ENCODE assay signal across 22 cellular contexts in genomic region chr12:52601671-52602070, GRCh38. TPM values are rescaled to one million over a fixed set of nuclear protein-coding genes. Genes with fewer than 3 reads are reported as not detected.
A peak's percentile ranks its signal among the peaks of the same experiment; 100 is the strongest.
DNase-seq lines count a peak whose midpoint lies in the region; ATAC-seq and TF ChIP-seq lines count a peak whose summit lies in the region.
"Had no signal": no experiment of that assay in that cellular context is flagged by ENCODE, and none has a peak within 500 bp of the region (broad histone marks: within the 10 kb centered on the region; RNA-seq: fewer than 3 reads in every experiment).

No MANE protein-coding gene starts in this region.

- no peak for TF ChIP-seq EP300 in esophagus muscularis mucosa (IDR thresholded peaks at IDR 0.05)

- no peak overlapping the region for H3K56ac ChIP-seq in H9 (ENCODE audit: insufficient read length, low read depth, low read length)

- H2AK5ac ChIP-seq in H9 (ENCODE audit: insufficient read length, low read length) (no peak overlapping the region), neuronal stem cell (ENCODE audit: low read depth, low read length) (no peak overlapping the region)

- no peak overlapping the region for H3K18ac ChIP-seq in H9 (ENCODE audit: insufficient read length, low read depth, low read length)
- H3K18ac ChIP-seq in neuronal stem cell (ENCODE audit: low read length): peak overlapping the region; percentile 20

- H3K36me3 Mint-ChIP-seq in H9 (ENCODE audit: insufficient read depth in 1 of 3, low read depth in 3 of 3): no peaks in the 10 kb centered on the region

- intact Hi-C loops in esophagus muscularis mucosa (cut with DNase I): no loop called here
- intact Hi-C loops in lower leg skin (cut with DNase I; ENCODE audit: low total_unique reads): no loop called here

- H3K23ac ChIP-seq in H9 (ENCODE audit: insufficient read length, low read depth, low read length) (no peak overlapping the region), neuronal stem cell (ENCODE audit: low read depth, low read length, poor library complexity) (no peak overlapping the region)

- H3K79me2 ChIP-seq in H9 (ENCODE audit: insufficient read depth, low read length): no peaks in the 10 kb centered on the region

- no peak overlapping the region for H3T11ph ChIP-seq in H9 (ENCODE audit: low read length)

- no peaks in the 10 kb centered on the region for H3K36me3 ChIP-seq in esophagus muscularis mucosa
- no peaks in the 10 kb centered on the region for H3K36me3 ChIP-seq in neuronal stem cell (replicated peaks in 1 of 2; ENCODE audit: control insufficient read depth in 2 of 2, insufficient read depth in 2 of 2, low read length in 2 of 2)
- H3K36me3 ChIP-seq: Peyer's patch had no signal

- H3K9me3 ChIP-seq in H9 (ENCODE audit: control insufficient read depth, low read depth, low read length): no peaks in the 10 kb centered on the region
- H3K9me3 ChIP-seq in esophagus muscularis mucosa: no peaks in the 10 kb centered on the region
- H3K9me3 ChIP-seq in neuronal stem cell (replicated peaks in 1 of 2; ENCODE audit: control insufficient read depth in 2 of 2, insufficient read depth in 1 of 2, low read depth in 1 of 2, low read length in 2 of 2): no peaks in the 10 kb centered on the region
- H3K9me3 ChIP-seq: Peyer's patch had no signal

- no peaks in the 10 kb centered on the region for H3K79me1 ChIP-seq in H9 (ENCODE audit: insufficient read depth, low read depth, low read length, poor library complexity, severe bottlenecking)
- no peaks in the 10 kb centered on the region for H3K79me1 ChIP-seq in neuronal stem cell (ENCODE audit: low read depth, low read length)

- no peak overlapping the region for H3K27ac Mint-ChIP-seq in H9
- H3K27ac Mint-ChIP-seq: HFFc6 had no signal

- H3K4me1 Mint-ChIP-seq in H9: no peaks in the 10 kb centered on the region

- no peaks in the 10 kb centered on the region for H3K27me3 ChIP-seq in H9 (ENCODE audit: insufficient read depth, low read length)
- H3K27me3 ChIP-seq in esophagus muscularis mucosa: peaks cover 0 to 56% (median 9%) of the 10 kb centered on the region in 4 donors
- H3K27me3 ChIP-seq in neuronal stem cell (ENCODE audit: control insufficient read depth in 3 of 3, insufficient read depth in 3 of 3, low read depth in 1 of 3, low read length in 3 of 3): no peaks in the 10 kb centered on the region
- H3K27me3 ChIP-seq: Peyer's patch had no signal

- H3K23me2 ChIP-seq in H9 (ENCODE audit: insufficient read length, low read depth, low read length, poor library complexity, severe bottlenecking): no peaks in the 10 kb centered on the region

- no peak for TF ChIP-seq POLR2A in esophagus muscularis mucosa (IDR thresholded peaks at IDR 0.05; ENCODE audit: low read depth)
- no peak for TF ChIP-seq POLR2A in lower leg skin (IDR thresholded peaks at IDR 0.05)

- peaks cover 34% of the 10 kb centered on the region for H3K27me3 Mint-ChIP-seq in H9 (ENCODE audit: low read depth)

- H3K27ac ChIP-seq in H9 (ENCODE audit: insufficient read length, low read depth, low read length) (no peak overlapping the region), esophagus muscularis mucosa (replicated peaks in 1 of 4) (no peak overlapping the region), neuronal stem cell (replicated peaks; ENCODE audit: low read length) (no peak overlapping the region)
- H3K27ac ChIP-seq: HL-60, KMS-11, Peyer's patch had no signal

- H2BK5ac ChIP-seq in H9 (ENCODE audit: insufficient read length, low read length): no peak overlapping the region
- H2BK5ac ChIP-seq in neuronal stem cell (ENCODE audit: low read length): no peak overlapping the region

- H3K4me1 ChIP-seq in H9 (ENCODE audit: insufficient read depth, low read length) (no peaks in the 10 kb centered on the region), esophagus muscularis mucosa (no peaks in the 10 kb centered on the region), neuronal stem cell (ENCODE audit: control insufficient read depth in 2 of 2, insufficient read depth in 1 of 2, low read depth in 1 of 2, low read length in 2 of 2) (no peaks in the 10 kb centered on the region)
- H3K4me1 ChIP-seq: Peyer's patch had no signal

- H2AFZ ChIP-seq in H9 (ENCODE audit: low read length): no peak overlapping the region
- H2AFZ ChIP-seq in neuronal stem cell (ENCODE audit: low read length): no peak overlapping the region

- H3K4me3 ChIP-seq in esophagus muscularis mucosa (no peak overlapping the region), neuronal stem cell (ENCODE audit: low read length in 2 of 2) (no peak overlapping the region), lower leg skin (ENCODE audit: low read depth, poor library complexity, severe bottlenecking) (no peak overlapping the region)
- H3K4me3 ChIP-seq: Peyer's patch had no signal

- H4K20me1 ChIP-seq in H9 (ENCODE audit: control insufficient read depth, insufficient read depth, insufficient read length): no peaks in the 10 kb centered on the region

- H2BK20ac ChIP-seq in H9 (ENCODE audit: low read depth, low read length, poor library complexity, severe bottlenecking): no peak overlapping the region

- no peak overlapping the region for H4K5ac ChIP-seq in H9 (ENCODE audit: insufficient read length, low read depth, low read length)

- no peak overlapping the region for H2BK15ac ChIP-seq in H9 (ENCODE audit: low read depth, low read length)
- H2BK15ac ChIP-seq in neuronal stem cell (ENCODE audit: low read length): no peak overlapping the region

- ATAC-seq in HG03095 (IDR thresholded peaks at IDR 0.05; ENCODE audit: unreplicated experiment): no peak

- no peak overlapping the region for H3K4me2 ChIP-seq in H9 (ENCODE audit: insufficient read depth, insufficient read length, low read length)
- H3K4me2 ChIP-seq in neuronal stem cell (ENCODE audit: insufficient read depth, low read length, poor library complexity, severe bottlenecking): no peak overlapping the region
- H3K4me2 ChIP-seq: KMS-11 had no signal

- no peak for TF ChIP-seq CTCF in H9 (conservative IDR thresholded peaks at IDR 0.05)
- no peak for TF ChIP-seq CTCF in esophagus muscularis mucosa (IDR thresholded peaks at IDR 0.05)
- no peak for TF ChIP-seq CTCF in lower leg skin (IDR thresholded peaks at IDR 0.05)

- H3K14ac ChIP-seq in H9 (ENCODE audit: insufficient read depth, low read length) (no peak overlapping the region), neuronal stem cell (ENCODE audit: low read length) (no peak overlapping the region)

- H2BK120ac ChIP-seq in H9 (ENCODE audit: low read depth, low read length, poor library complexity, severe bottlenecking): no peak overlapping the region
- no peak overlapping the region for H2BK120ac ChIP-seq in neuronal stem cell (ENCODE audit: low read depth, low read length)

- H4K8ac ChIP-seq in H9 (replicated peaks; ENCODE audit: insufficient read length, low read depth, low read length): no peak overlapping the region
- no peak overlapping the region for H4K8ac ChIP-seq in neuronal stem cell (ENCODE audit: low read depth, low read length)

- H3K4ac ChIP-seq in H9 (ENCODE audit: low read depth, low read length) (no peak overlapping the region), neuronal stem cell (ENCODE audit: low read length) (no peak overlapping the region)

- H3K9me3 Mint-ChIP-seq in H9: no peaks in the 10 kb centered on the region
- H3K9me3 Mint-ChIP-seq: HFFc6 had no signal

- peak; percentile 5 for DNase-seq in D341Med (ENCODE audit: low spot score)
- DNase-seq in H9: peak; percentile 20
- peak; percentile 42 for DNase-seq in esophagus muscularis mucosa (ENCODE audit: extremely low spot score)
- DNase-seq in neuronal stem cell (ENCODE audit: low spot score): no peak
- no peak for DNase-seq in lower leg skin (ENCODE audit: low spot score in 2 of 2)
- DNase-seq in activated CD4-positive, alpha-beta T cell treated with anti-CD3 and anti-CD28 coated beads, Interleukin-2, amount 50 U/mL, for 48 hours: no peak
- DNase-seq: ACHN; C1 segment of cervical spinal cord; DMS79; HFFc6; MV-4-11; NCI-H187; NCI-H2107; NCI-H510A; NCI-H748 treated with DMSO at 0.1 percent for 48 hours; NK-92 treated with Interleukin-12 subunit alpha and Interleukin-12 subunit beta, amount 100 ng/mL, for 24 hours; Peyer's patch had no signal

- H2BK12ac ChIP-seq in H9 (ENCODE audit: insufficient read length, low read depth, low read length) (no peak overlapping the region), neuronal stem cell (ENCODE audit: low read length) (no peak overlapping the region)

- no peak overlapping the region for H3K4me3 Mint-ChIP-seq in H9
- H3K4me3 Mint-ChIP-seq: HFFc6 had no signal

- no peak overlapping the region for H4K91ac ChIP-seq in H9 (ENCODE audit: insufficient read length, low read depth, low read length)
- H4K91ac ChIP-seq in neuronal stem cell (ENCODE audit: low read depth, low read length, poor library complexity): no peak overlapping the region

- no CpG with 5 or more reads among the region's 4 CpGs for WGBS in H9 (ENCODE audit: extremely low coverage, insufficient read length, low lambda C conversion rate)
- WGBS in esophagus muscularis mucosa: 74% methylated on average over 4 of the region's 4 CpGs
- no CpG with 5 or more reads among the region's 4 CpGs for WGBS in neuronal stem cell (ENCODE audit: extremely low coverage in 2 of 2, insufficient read length in 2 of 2, insufficient replicate concordance in 1 of 2), 2 donors
- WGBS in lower leg skin, 2 donors: 76 to 80% methylated on average over 4 of the region's 4 CpGs

- no peak overlapping the region for H3K9ac ChIP-seq in H9 (ENCODE audit: extremely low read depth, insufficient read length, low read length)
- no peak overlapping the region for H3K9ac ChIP-seq in neuronal stem cell (ENCODE audit: low read depth, low read length, poor library complexity)
- H3K9ac ChIP-seq: KMS-11 had no signal

RNA-seq across cellular contexts. Expression of gene KRT72, which starts 0.4 kb away (rescaled TPM):
- total RNA-seq in H9 (2021) (not detected in 2 replicates), esophagus muscularis mucosa (not detected), lower leg skin (10 to 100 TPM in 2 of 4 donors, 1 to 10 TPM in 1, under 1 TPM in 1; 0.42 to 14.0 (median 7.1) TPM)
- not detected for polyA plus RNA-seq in neuronal stem cell (2013, experiment 1 of 2)
- polyA plus RNA-seq in neuronal stem cell (2013, experiment 2 of 2): not detected
- total RNA-seq: H4, HFFc6, HT1080 had no signal

RNA-seq across cellular contexts. Expression of gene KRT73, which starts 16.7 kb away (rescaled TPM):
- total RNA-seq in H9 (2021) (not detected in 2 replicates), esophagus muscularis mucosa (not detected), lower leg skin (10 to 100 TPM in 1 of 4 donors, 1 to 10 TPM in 3; 3.0 to 15.3 (median 6.0) TPM)
- not detected for polyA plus RNA-seq in neuronal stem cell (2013, experiment 1 of 2)
- polyA plus RNA-seq in neuronal stem cell (2013, experiment 2 of 2): not detected
- total RNA-seq: H4, HFFc6, HT1080 had no signal

RNA-seq across cellular contexts. Expression of gene KRT74, which starts 28.0 kb away (rescaled TPM):
- total RNA-seq in H9 (2021) (not detected in 2 replicates), esophagus muscularis mucosa (not detected), lower leg skin (10 to 100 TPM in 1 of 4 donors, 1 to 10 TPM in 1, under 1 TPM in 2; 0.30 to 14.6 (median 0.82) TPM)
- not detected for polyA plus RNA-seq in neuronal stem cell (2013, experiment 1 of 2)
- not detected for polyA plus RNA-seq in neuronal stem cell (2013, experiment 2 of 2)
- total RNA-seq: H4, HFFc6, HT1080, Peyer's patch had no signal

RNA-seq across cellular contexts. Expression of gene KRT71, which starts 48.7 kb away (rescaled TPM):
- total RNA-seq in H9 (2021) (not detected in 2 replicates), esophagus muscularis mucosa (not detected), lower leg skin (10 to 100 TPM in 1 of 4 donors, 1 to 10 TPM in 1, under 1 TPM in 1, not detected in 1; 0.32 to 61.7 (median 1.6) TPM)
- polyA plus RNA-seq in neuronal stem cell (2013, experiment 1 of 2): not detected
- polyA plus RNA-seq in neuronal stem cell (2013, experiment 2 of 2): not detected
- total RNA-seq: H4, HFFc6, HT1080, Peyer's patch had no signal

RNA-seq across cellular contexts. Expression of gene KRT2, which starts 50.3 kb away (rescaled TPM):
- total RNA-seq in H9 (2021) (not detected in 2 replicates), esophagus muscularis mucosa (not detected), lower leg skin (1,000 to 10,000 TPM; 1,166 to 2,212 (median 1,643) TPM)
- polyA plus RNA-seq in neuronal stem cell (2013, experiment 1 of 2): not detected
- polyA plus RNA-seq in neuronal stem cell (2013, experiment 2 of 2): not detected
- total RNA-seq: HFFc6, HT1080 had no signal

Comparison
In these comparisons a context has a peak if more than half of its experiments do, and no peak if none do; other contexts are left out.
1. DNase-seq: peak in D341Med (single experiment), H9 (single experiment) and esophagus muscularis mucosa (single experiment); none in neuronal stem cell (single experiment), lower leg skin (0 of 2) and activated CD4-positive, alpha-beta T cell treated with anti-CD3 and anti-CD28 coated beads, Interleukin-2, amount 50 U/mL, for 48 hours (0 of 2).